Comparison of ENCODE assay signal across 14 cellular contexts in the genomic region with DNA sequence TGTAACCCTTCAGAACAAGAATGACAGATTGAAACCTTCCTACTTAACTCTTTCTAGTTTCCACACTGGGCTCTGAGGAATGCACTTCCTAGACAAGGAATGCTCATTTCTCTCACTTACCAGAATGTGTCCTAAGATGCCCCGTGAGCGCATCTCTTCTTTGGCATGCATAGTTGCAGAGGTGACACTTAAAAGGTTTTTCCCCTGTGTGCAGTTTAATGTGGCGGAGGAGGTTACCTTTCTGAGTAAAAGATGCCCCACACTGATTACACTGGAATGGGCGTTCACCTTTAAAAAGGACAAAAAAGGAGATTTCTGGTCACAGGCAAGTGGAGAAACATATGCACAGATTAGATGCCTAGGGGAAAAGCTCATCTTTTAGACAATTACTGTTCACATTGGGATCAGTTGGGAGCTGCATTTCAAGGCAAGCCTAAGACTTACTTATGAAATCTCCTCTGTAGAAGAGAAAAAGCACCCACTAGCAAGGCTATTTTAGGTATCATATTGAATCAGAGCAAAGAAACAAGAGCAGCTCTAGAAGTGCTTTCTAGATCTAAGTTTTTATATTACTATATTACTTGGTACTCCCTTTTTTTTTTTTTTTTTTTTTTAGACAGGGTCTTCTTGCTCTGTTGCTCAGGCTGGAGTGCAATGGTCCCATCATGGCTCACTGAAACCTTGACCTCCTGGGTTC. TPM values are rescaled to one million over a fixed set of nuclear protein-coding genes. Genes with fewer than 3 reads are reported as not detected.
DNase-seq lines count a peak whose midpoint lies in the region; ATAC-seq and TF ChIP-seq lines count a peak whose summit lies in the region.
"Had no signal": no experiment of that assay in that cellular context is flagged by ENCODE, and none has a peak within 500 bp of the region (broad histone marks: within the 10 kb centered on the region; RNA-seq: fewer than 3 reads in every experiment).

No MANE protein-coding gene starts in this region.

- H3K27ac ChIP-seq in SU-DHL-6 (ENCODE audit: low read depth, low read length) (peak overlapping the region; percentile 98; the same call in 1 of the 2 replicates), GM23248 (no peak overlapping the region)
- H3K27ac ChIP-seq: C4-2B, coronary artery, sigmoid colon had no signal

- no peaks in the 10 kb centered on the region for H4K20me1 ChIP-seq in SU-DHL-6 (ENCODE audit: low read depth, low read length)
- no peaks in the 10 kb centered on the region for H4K20me1 ChIP-seq in GM23248 (ENCODE audit: insufficient read depth)

- WGBS in GM23248 (ENCODE audit: low coverage in 1 of 2, low lambda C conversion rate in 2 of 2, missing lambda C conversion rate in 2 of 2), 2 experiments, result 39 to 40% methylated on average over 4 of the region's 4 CpGs

- H3K4me3 ChIP-seq in SU-DHL-6 (ENCODE audit: insufficient read depth, low read length, poor library complexity, severe bottlenecking) (no peak overlapping the region), GM23248 (no peak overlapping the region)
- H3K4me3 ChIP-seq: coronary artery, HAP-1, sigmoid colon had no signal

- H3F3A ChIP-seq in SU-DHL-6 (ENCODE audit: insufficient read depth) (peaks cover 47% of the 10 kb centered on the region), GM23248 (ENCODE audit: insufficient read depth) (no peaks in the 10 kb centered on the region)

- no peaks in the 10 kb centered on the region for H3K27me3 ChIP-seq in SU-DHL-6 (ENCODE audit: low read length)
- peaks cover 71% of the 10 kb centered on the region for H3K27me3 ChIP-seq in GM23248 (replicated peaks; ENCODE audit: insufficient read depth)

- H3K4me3 Mint-ChIP-seq in Calu3 (ENCODE audit: low read depth, unreplicated experiment), result no peak overlapping the region
- H3K4me3 Mint-ChIP-seq in activated naive CD8-positive, alpha-beta T cell treated with anti-CD3 and anti-CD28 coated beads for 36 hours, result peak overlapping the region; percentile 51

- no peaks in the 10 kb centered on the region for H3K9me2 ChIP-seq in SU-DHL-6 (replicated peaks; ENCODE audit: insufficient read depth, low read length)
- no peaks in the 10 kb centered on the region for H3K9me2 ChIP-seq in GM23248 (ENCODE audit: insufficient read depth)

- CTCF ChIA-PET in Calu3 (lab: Charles Lee), result interaction anchor here (0.6 to 23.0 kb wide), 73 partner anchors 11 to 1942 kb away, joined by 3 to 1210 read pairs (median 8); partner anchors contain the start of genes ERBB2, GRB7, IKZF3 and MIEN1

- H3K4me2 ChIP-seq in SU-DHL-6 (ENCODE audit: low read depth, low read length, poor library complexity, severe bottlenecking) (no peak overlapping the region), GM23248 (ENCODE audit: unreplicated experiment) (no peak overlapping the region)

- peaks cover 30% of the 10 kb centered on the region for H3K79me2 ChIP-seq in SU-DHL-6 (ENCODE audit: insufficient read depth, low read length)
- H3K79me2 ChIP-seq in GM23248 (ENCODE audit: insufficient read depth), result no peaks in the 10 kb centered on the region

- BruUV-seq in Calu3 (replicated peaks; lab: Mats Ljungman, UMichigan), result no TSS peak

- intact Hi-C loops in Calu3 (cut with micrococcal nuclease; ENCODE audit: unreplicated experiment), result no loop called here

- no peaks in the 10 kb centered on the region for H3K4me1 ChIP-seq in GM23248 (ENCODE audit: insufficient read depth)
- H3K4me1 ChIP-seq: sigmoid colon had no signal

- H3K4me1 Mint-ChIP-seq in Calu3 (ENCODE audit: low read depth, unreplicated experiment), result peaks cover 18% of the 10 kb centered on the region
- H3K4me1 Mint-ChIP-seq in activated naive CD8-positive, alpha-beta T cell treated with anti-CD3 and anti-CD28 coated beads for 36 hours, result peaks cover 64% of the 10 kb centered on the region

- TF ChIP-seq CTCF in Calu3 (IDR thresholded peaks at IDR 0.05; ENCODE audit: unreplicated experiment), result no peak
- TF ChIP-seq CTCF in SU-DHL-6 (IDR thresholded peaks at IDR 0.05; ENCODE audit: insufficient read depth, low read length, poor library complexity, severe bottlenecking), result no peak

- no peak overlapping the region for H3K27ac Mint-ChIP-seq in Calu3 (ENCODE audit: unreplicated experiment)
- H3K27ac Mint-ChIP-seq in activated naive CD8-positive, alpha-beta T cell treated with anti-CD3 and anti-CD28 coated beads for 36 hours, result peak overlapping the region; percentile 77

- ATAC-seq in GM19035 (IDR thresholded peaks at IDR 0.05; ENCODE audit: unreplicated experiment), result no peak

- no peaks in the 10 kb centered on the region for H3K9me3 Mint-ChIP-seq in Calu3 (ENCODE audit: low read depth, unreplicated experiment)
- no peaks in the 10 kb centered on the region for H3K9me3 Mint-ChIP-seq in activated naive CD8-positive, alpha-beta T cell treated with anti-CD3 and anti-CD28 coated beads for 36 hours

- no peaks in the 10 kb centered on the region for H3K9me3 ChIP-seq in SU-DHL-6 (ENCODE audit: insufficient read depth, low read length)
- no peaks in the 10 kb centered on the region for H3K9me3 ChIP-seq in GM23248 (ENCODE audit: low read depth)
- H3K9me3 ChIP-seq: HAP-1, sigmoid colon had no signal

- no peak overlapping the region for H3K9ac ChIP-seq in SU-DHL-6 (ENCODE audit: low read length)
- H3K9ac ChIP-seq in GM23248, result no peak overlapping the region

- H3K36me3 ChIP-seq in SU-DHL-6 (ENCODE audit: low read length) (peaks cover 53% of the 10 kb centered on the region), GM23248 (ENCODE audit: low read depth) (no peaks in the 10 kb centered on the region)
- H3K36me3 ChIP-seq: HAP-1, sigmoid colon had no signal

- peak; percentile 59 for DNase-seq in Calu3
- DNase-seq in activated naive CD8-positive, alpha-beta T cell treated with anti-CD3 and anti-CD28 coated beads for 36 hours, result peak; percentile 47
- DNase-seq in stimulated activated CD4-positive, alpha-beta T cell treated with anti-CD3 and anti-CD28 coated beads, Interleukin-2, amount 100 ng/mL, for 24 hours, result peak; percentile 48 to 64
- no peak for DNase-seq in GM23248
- no peak for DNase-seq in activated CD8-positive, alpha-beta memory T cell treated with anti-CD3 and anti-CD28 coated beads for 24 hours
- DNase-seq in NCI-H774 (lab: John Stamatoyannopoulos, UW), result no peak
- DNase-seq: IMR-90, sigmoid colon had no signal

- H3K36me3 Mint-ChIP-seq in Calu3 (ENCODE audit: insufficient read depth, unreplicated experiment), result no peaks in the 10 kb centered on the region
- H3K36me3 Mint-ChIP-seq in activated naive CD8-positive, alpha-beta T cell treated with anti-CD3 and anti-CD28 coated beads for 36 hours, result peaks cover 53% of the 10 kb centered on the region

- no peaks in the 10 kb centered on the region for H3K27me3 Mint-ChIP-seq in Calu3 (ENCODE audit: unreplicated experiment)
- no peaks in the 10 kb centered on the region for H3K27me3 Mint-ChIP-seq in activated naive CD8-positive, alpha-beta T cell treated with anti-CD3 and anti-CD28 coated beads for 36 hours

- H2AFZ ChIP-seq in SU-DHL-6 (ENCODE audit: low read depth, low read length, severe bottlenecking) (no peak overlapping the region), GM23248 (no peak overlapping the region)

- in situ Hi-C loops in GM23248 (cut with MboI), result no loop called here

RNA-seq across cellular contexts. Expression of gene GRB7, which starts 53.7 kb away (rescaled TPM):
- 2,531 and 2,746 TPM in 2 replicates for total RNA-seq in Calu3 (2022)
- total RNA-seq in activated naive CD8-positive, alpha-beta T cell treated with anti-CD3 and anti-CD28 coated beads for 36 hours, result under 1 TPM; 0.60 to 0.84 TPM
- total RNA-seq in GM23248 (2014; rRNA removed; shearing (Covaris generic)), result 0.25 TPM in 1 of 2 replicates, not detected in the other
- polyA plus RNA-seq in GM23248 (2016; fragmentation: Nextera tagmentation; extraction: Ambion mirVana), result not detected in 2 replicates
- total RNA-seq: myocyte had no signal

Comparison
In these comparisons a context has a peak if more than half of its experiments do, and no peak if none do; other contexts are left out.
1. DNase-seq: peak in Calu3 (single experiment), activated naive CD8-positive, alpha-beta T cell treated with anti-CD3 and anti-CD28 coated beads for 36 hours (single experiment) and stimulated activated CD4-positive, alpha-beta T cell treated with anti-CD3 and anti-CD28 coated beads, Interleukin-2, amount 100 ng/mL, for 24 hours (2 of 2); none in GM23248 (single experiment), activated CD8-positive, alpha-beta memory T cell treated with anti-CD3 and anti-CD28 coated beads for 24 hours (single experiment) and NCI-H774 (single experiment).
2. RNA of gene GRB7, which starts 53.7 kb away (total RNA-seq): 2,531 to 2,746 TPM in Calu3; 0.60 to 0.84 TPM in activated naive CD8-positive, alpha-beta T cell treated with anti-CD3 and anti-CD28 coated beads for 36 hours and 0.25 TPM in GM23248; every median in the first group is over 1,000 times any median in the second.